ENCODE assay signal across 29 cellular contexts in the genomic region with DNA sequence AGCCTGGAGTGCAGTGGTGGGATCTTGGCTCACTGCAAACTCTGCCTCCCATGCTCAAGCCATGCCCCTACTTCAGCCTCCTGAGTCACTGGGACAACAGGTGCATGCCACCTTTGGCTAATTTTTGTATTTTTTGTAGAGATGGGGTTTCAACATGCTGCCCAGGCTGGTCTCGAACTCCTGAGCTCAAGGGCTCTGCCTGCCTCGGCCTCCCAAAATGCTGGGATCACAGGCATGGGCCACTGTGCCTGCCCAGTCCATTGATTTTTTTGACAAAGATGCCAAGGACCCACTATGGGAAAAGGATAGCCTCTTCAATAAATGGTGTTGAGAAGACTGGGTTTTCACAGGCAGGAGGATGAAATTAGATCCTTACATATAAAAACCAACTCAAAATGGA.
"Had no signal": no experiment of that assay in that cellular context is flagged by ENCODE, and none has a peak within 500 bp of the region (broad histone marks: within the 10 kb centered on the region; RNA-seq: fewer than 3 reads in every experiment).

No MANE protein-coding gene starts in this region.

- H3K36me3 Mint-ChIP-seq: natural killer cell, neural progenitor cell had no signal

- H3K4me3 Mint-ChIP-seq: natural killer cell; nephron; neural progenitor cell; stimulated activated memory B cell treated with anti-CD40 and anti-IgM and Interleukin-4, amounts not matched to agents 10 μg/mL and 1 μg/mL and 100 μg/mL, for 72 hours; stimulated activated naive CD8-positive, alpha-beta T cell treated with anti-CD3 and anti-CD28 coated beads, Interleukin-15, amount 100 ng/mL, for 72 hours had no signal

- H3K9me3 ChIP-seq: ovary, psoas muscle, right lobe of liver, spleen, suprapubic skin, testis, tibial artery, transverse colon, upper lobe of left lung, vagina had no signal

- H3K9ac ChIP-seq: neural progenitor cell, parathyroid adenoma had no signal

- H3K9me3 Mint-ChIP-seq: natural killer cell, nephron, neural progenitor cell had no signal

- H3K4me1 ChIP-seq: parathyroid adenoma had no signal

- DNase-seq: natural killer cell; occipital lobe; ovary; psoas muscle; right cardiac atrium; right lobe of liver; spleen; stimulated activated CD4-positive, alpha-beta T cell treated with anti-CD3 and anti-CD28 coated beads, Interleukin-12 subunit alpha, Interleukin-12 subunit beta, amount 100 ng/mL, for 4 hours; stimulated activated CD4-positive, alpha-beta T cell treated with anti-CD3 and anti-CD28 coated beads, Interleukin-1b, Interleukin-23, amount 100 ng/mL, for 48 hours; stimulated activated CD4-positive, alpha-beta T cell treated with anti-CD3 and anti-CD28 coated beads, Interleukin-4, amount 100 ng/mL, for 1 hour; stimulated activated CD4-positive, alpha-beta T cell treated with anti-CD3 and anti-CD28 coated beads, Interleukin-4, amount 100 ng/mL, for 4 hours; stimulated activated CD8-positive, alpha-beta memory T cell treated with anti-CD3 and anti-CD28 coated beads, Interleukin-4, amount 100 ng/mL, for 48 hours; stimulated activated naive CD4-positive, alpha-beta T cell; stimulated activated naive CD8-positive, alpha-beta T cell treated with anti-CD3 and anti-CD28 coated beads, Interleukin-15, amount 100 ng/mL, for 72 hours; stimulated activated naive CD8-positive, alpha-beta T cell treated with anti-CD3 and anti-CD28 coated beads, Interleukin-15, Interleukin-2, amounts not matched to agents 100 U/mL and 50 U/mL, for 24 hours; substantia nigra; testis; transverse colon; upper lobe of left lung had no signal

- H3K4me3 ChIP-seq: neural progenitor cell, ovary, psoas muscle, right lobe of liver, skin epidermis, smooth muscle cell, spleen, suprapubic skin, testis, tibial artery, transverse colon, upper lobe of left lung, vagina had no signal

- ATAC-seq: natural killer cell; psoas muscle; right cardiac atrium; right lobe of liver; stimulated activated memory B cell treated with anti-CD40 and anti-IgM and Interleukin-4, amounts not matched to agents 10 μg/mL and 1 μg/mL and 100 μg/mL, for 72 hours; stimulated activated naive CD8-positive, alpha-beta T cell treated with anti-CD3 and anti-CD28 coated beads, Interleukin-15, amount 100 ng/mL, for 72 hours; stimulated activated naive CD8-positive, alpha-beta T cell treated with anti-CD3 and anti-CD28 coated beads, Interleukin-15, Interleukin-2, amounts not matched to agents 100 U/mL and 50 U/mL, for 24 hours had no signal

- H3K27me3 Mint-ChIP-seq: progenitor cell of endocrine pancreas had no signal

- H3K27ac Mint-ChIP-seq: natural killer cell; nephron; neural progenitor cell; progenitor cell of endocrine pancreas; stimulated activated memory B cell treated with anti-CD40 and anti-IgM and Interleukin-4, amounts not matched to agents 10 μg/mL and 1 μg/mL and 100 μg/mL, for 72 hours; stimulated activated naive CD8-positive, alpha-beta T cell treated with anti-CD3 and anti-CD28 coated beads, Interleukin-15, amount 100 ng/mL, for 72 hours had no signal

- H3K36me3 ChIP-seq: neural progenitor cell, ovary, right lobe of liver, spleen, suprapubic skin, tibial artery, transverse colon, upper lobe of left lung, vagina had no signal

- H3K27ac ChIP-seq: neural progenitor cell, ovary, parathyroid adenoma, psoas muscle, right lobe of liver, skin epidermis, spleen, suprapubic skin, testis, tibial artery, transverse colon, upper lobe of left lung, vagina had no signal

- H3K27me3 ChIP-seq: neural progenitor cell, ovary, right lobe of liver, spleen, suprapubic skin, testis, tibial artery, transverse colon, upper lobe of left lung, vagina had no signal
